In the genomic region with DNA sequence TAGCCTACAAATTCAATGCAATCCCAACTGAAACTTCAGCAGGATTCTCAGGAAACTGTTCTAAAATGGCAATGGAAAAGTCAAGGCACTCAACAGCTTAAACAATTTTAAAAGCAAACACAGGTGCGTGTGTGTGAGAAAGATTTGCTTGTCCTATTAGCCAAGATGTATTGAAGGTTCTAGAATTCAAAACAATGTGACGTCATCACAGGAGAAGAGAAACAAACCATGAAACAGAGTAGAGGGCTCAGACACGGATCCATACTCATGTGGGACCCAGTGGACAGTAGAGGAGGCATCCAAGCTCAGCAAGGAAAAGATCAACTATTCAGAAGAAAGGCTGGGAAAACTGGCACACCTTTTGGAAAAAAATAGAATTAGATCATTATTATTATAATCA, we compare ENCODE assay signal across 27 cellular contexts.
"Had no signal": no experiment of that assay in that cellular context is flagged by ENCODE, and none has a peak within 500 bp of the region (broad histone marks: within the 10 kb centered on the region; RNA-seq: fewer than 3 reads in every experiment).

No MANE protein-coding gene starts in this region.

- H3K9me3 ChIP-seq: colonic mucosa, esophagus squamous epithelium, gastrocnemius medialis had no signal

- FAIRE-seq: endometrium, endothelial cell of umbilical vein, frontal cortex had no signal

- H3K4me1 ChIP-seq: colonic mucosa, esophagus muscularis mucosa, esophagus squamous epithelium, foreskin keratinocyte, gastrocnemius medialis, gastroesophageal sphincter, heart left ventricle, heart right ventricle had no signal

- ATAC-seq: effector memory CD8-positive, alpha-beta T cell; esophagus mucosa; foreskin keratinocyte; gastrocnemius medialis; gastroesophageal sphincter; heart left ventricle; heart right ventricle had no signal

- H3K27ac ChIP-seq: colonic mucosa, coronary artery, dorsolateral prefrontal cortex, epithelial cell of prostate, esophagus muscularis mucosa, esophagus squamous epithelium, foreskin keratinocyte, gastrocnemius medialis, gastroesophageal sphincter, heart left ventricle, heart right ventricle had no signal

- H3K36me3 ChIP-seq: colonic mucosa, esophagus muscularis mucosa, esophagus squamous epithelium, gastrocnemius medialis, gastroesophageal sphincter, heart left ventricle, heart right ventricle had no signal

- DNase-seq: colonic mucosa; cortex of kidney; dermis blood vessel endothelial cell; dorsolateral prefrontal cortex; effector CD4-positive, alpha-beta T cell; effector CD8-positive, alpha-beta T cell; effector memory CD4-positive, alpha-beta T cell; effector memory CD8-positive, alpha-beta T cell; endodermal cell; erythroblast; esophagus squamous epithelium; foreskin fibroblast; foreskin keratinocyte; foreskin melanocyte; gastrocnemius medialis; glutamatergic neuron; head of caudate nucleus; heart left ventricle; heart right ventricle had no signal

- H3K4me3 ChIP-seq: colonic mucosa, coronary artery, dorsolateral prefrontal cortex, esophagus muscularis mucosa, esophagus squamous epithelium, gastrocnemius medialis, gastroesophageal sphincter, heart left ventricle, heart right ventricle had no signal

- H3K27me3 ChIP-seq: colonic mucosa, dorsolateral prefrontal cortex, esophagus muscularis mucosa, gastrocnemius medialis, gastroesophageal sphincter, heart left ventricle had no signal
